In genomic region chr5:10932426-10932825, GRCh38 we compare ENCODE assay signal across 19 cellular contexts.
DNase-seq lines count a peak whose midpoint lies in the region; ATAC-seq, FAIRE-seq and TF ChIP-seq lines count a peak whose summit lies in the region.
"Had no signal": no experiment of that assay in that cellular context is flagged by ENCODE, and none has a peak within 500 bp of the region (broad histone marks: within the 10 kb centered on the region; RNA-seq: fewer than 3 reads in every experiment).

No MANE protein-coding gene starts in this region.

- H3K27ac Mint-ChIP-seq in GM23338 (no peak overlapping the region), astrocyte (ENCODE audit: unreplicated experiment) (no peak overlapping the region), glutamatergic neuron (ENCODE audit: unreplicated experiment) (peak overlapping the region; percentile 87)
- H3K27ac Mint-ChIP-seq: CD4-positive, alpha-beta memory T cell had no signal

- DNase-seq in GM23338 (ENCODE audit: low spot score) (peak; percentile 6), NCI-H524 treated with DMSO at 0.1 percent for 48 hours (lab: John Stamatoyannopoulos, UW) (peak; percentile 64), astrocyte (ENCODE audit: low read depth) (peak; percentile 63), glutamatergic neuron (no peak), ureter (ENCODE audit: low spot score) (no peak), NCI-H128 (lab: John Stamatoyannopoulos, UW; ENCODE audit: unreplicated experiment) (no peak)
- DNase-seq: BE2C; CD4-positive, alpha-beta memory T cell; DMS79; EL had no signal

- H3K79me2 ChIP-seq in GM23338 (replicated peaks; ENCODE audit: insufficient read depth) (no peaks in the 10 kb centered on the region), astrocyte (ENCODE audit: insufficient read depth, low read length) (no peaks in the 10 kb centered on the region)

- H3K4me1 Mint-ChIP-seq in GM23338 (peaks cover 14% of the 10 kb centered on the region), astrocyte (ENCODE audit: low read depth, unreplicated experiment) (peaks cover 2% of the 10 kb centered on the region), glutamatergic neuron (ENCODE audit: low read depth, unreplicated experiment) (peaks cover 42% of the 10 kb centered on the region)
- H3K4me1 Mint-ChIP-seq: CD4-positive, alpha-beta memory T cell had no signal

- H3K36me3 Mint-ChIP-seq in GM23338 (ENCODE audit: low read depth) (no peaks in the 10 kb centered on the region), astrocyte (ENCODE audit: low read depth, unreplicated experiment) (no peaks in the 10 kb centered on the region), glutamatergic neuron (ENCODE audit: unreplicated experiment) (peaks cover 7% of the 10 kb centered on the region)

- FAIRE-seq in astrocyte (lab: Jason Lieb, UNC), result no peak
- FAIRE-seq: A549, G401.6, GM12892, GM19239, H54 had no signal

- no peaks in the 10 kb centered on the region for H3K36me3 ChIP-seq in GM23338 (ENCODE audit: insufficient read depth)
- no peaks in the 10 kb centered on the region for H3K36me3 ChIP-seq in astrocyte (ENCODE audit: insufficient read depth, low read length)
- H3K36me3 ChIP-seq: BE2C had no signal

- H3K9me3 Mint-ChIP-seq in GM23338 (peaks cover 6% of the 10 kb centered on the region; the same call in 1 of the 3 replicates), astrocyte (ENCODE audit: unreplicated experiment) (peaks cover 5% of the 10 kb centered on the region), glutamatergic neuron (ENCODE audit: unreplicated experiment) (peaks cover 4% of the 10 kb centered on the region)

- H3K4me3 ChIP-seq in GM23338 (no peak overlapping the region), astrocyte (ENCODE audit: insufficient read depth, low read depth, low read length) (no peak overlapping the region)
- H3K4me3 ChIP-seq: A549 had no signal

- H3K4me3 Mint-ChIP-seq in GM23338, result no peak overlapping the region
- no peak overlapping the region for H3K4me3 Mint-ChIP-seq in astrocyte (ENCODE audit: unreplicated experiment)
- peak overlapping the region; percentile 6 for H3K4me3 Mint-ChIP-seq in glutamatergic neuron (ENCODE audit: unreplicated experiment)
- H3K4me3 Mint-ChIP-seq: CD4-positive, alpha-beta memory T cell had no signal

- H3K27me3 ChIP-seq in GM23338 (ENCODE audit: insufficient read depth) (no peaks in the 10 kb centered on the region), astrocyte (ENCODE audit: insufficient read depth, low read length) (peaks cover 5% of the 10 kb centered on the region)
- H3K27me3 ChIP-seq: BE2C had no signal

- H2AFZ ChIP-seq in GM23338, result no peak overlapping the region
- no peak overlapping the region for H2AFZ ChIP-seq in astrocyte (ENCODE audit: low read depth, low read length)

- H4K20me1 ChIP-seq in GM23338 (replicated peaks; ENCODE audit: insufficient read depth), result no peaks in the 10 kb centered on the region
- no peaks in the 10 kb centered on the region for H4K20me1 ChIP-seq in astrocyte (ENCODE audit: insufficient read depth, low read length)

- H3K9ac ChIP-seq in astrocyte (ENCODE audit: low read length), result no peak overlapping the region

- no peak for TF ChIP-seq CTCF in GM23338 (conservative IDR thresholded peaks at IDR 0.05; ENCODE audit: low read depth in 2 of 2)
- no peak for TF ChIP-seq CTCF in astrocyte (IDR thresholded peaks at IDR 0.05; ENCODE audit: insufficient read depth, low read depth, low read length)
- TF ChIP-seq CTCF in glutamatergic neuron (IDR thresholded peaks at IDR 0.05; ENCODE audit: partially characterized antibody, unreplicated experiment), result no peak

- peaks cover 8% of the 10 kb centered on the region; the same call in 1 of the 2 replicates for H3K9me2 ChIP-seq in GM23338 (ENCODE audit: insufficient read depth)

- H3K27me3 Mint-ChIP-seq in GM23338 (ENCODE audit: insufficient read depth, low read depth, poor library complexity), result peaks cover 2% of the 10 kb centered on the region
- peaks cover 8% of the 10 kb centered on the region for H3K27me3 Mint-ChIP-seq in astrocyte (ENCODE audit: low read depth, unreplicated experiment)
- no peaks in the 10 kb centered on the region for H3K27me3 Mint-ChIP-seq in glutamatergic neuron (ENCODE audit: unreplicated experiment)

- no peaks in the 10 kb centered on the region for H3K9me3 ChIP-seq in astrocyte (ENCODE audit: insufficient read depth, low read depth, low read length)
- H3K9me3 ChIP-seq: BE2C had no signal

- H3K4me1 ChIP-seq in GM23338 (ENCODE audit: insufficient read depth), result no peaks in the 10 kb centered on the region; the same call in 1 of the 2 replicates
- H3K4me1 ChIP-seq in astrocyte (ENCODE audit: insufficient read depth, low read length), result no peaks in the 10 kb centered on the region
- H3K4me1 ChIP-seq: A549, BE2C had no signal

- H3F3A ChIP-seq in GM23338 (replicated peaks; ENCODE audit: low read depth), result no peaks in the 10 kb centered on the region

- no peak; the same call in 2 of the 3 replicates for ATAC-seq in GM23338
- ATAC-seq in GM21528 (IDR thresholded peaks at IDR 0.05; ENCODE audit: low FRiP score, unreplicated experiment), result no peak
- ATAC-seq in GM18519 (IDR thresholded peaks at IDR 0.05; ENCODE audit: low FRiP score, unreplicated experiment), result no peak
- ATAC-seq: A549, HCT116 had no signal

- no peak overlapping the region for H3K27ac ChIP-seq in GM23338 (ENCODE audit: low read depth)
- no peak overlapping the region for H3K27ac ChIP-seq in astrocyte (ENCODE audit: low read depth, low read length)
- H3K27ac ChIP-seq: A549, C4-2B had no signal

- H3K4me2 ChIP-seq in GM23338, result no peak overlapping the region
- H3K4me2 ChIP-seq in astrocyte (ENCODE audit: low read length), result no peak overlapping the region
- H3K4me2 ChIP-seq: A549 had no signal

TF ChIP-seq in GM23338, 12 proteins besides CTCF, POLR2A, EP300 and RAD21 (continues in another document):
- TF ChIP-seq ETS1 (IDR thresholded peaks at IDR 0.05), result no peak
- TF ChIP-seq ZNF462 (CRISPR knock-in tag; IDR thresholded peaks at IDR 0.05), result no peak
- no peak for TF ChIP-seq ZNF331 (CRISPR knock-in tag; IDR thresholded peaks at IDR 0.05; ENCODE audit: low read depth)

Comparison
In these comparisons a context has a peak if more than half of its experiments do, and no peak if none do; other contexts are left out.
1. DNase-seq: peak in GM23338 (single experiment), NCI-H524 treated with DMSO at 0.1 percent for 48 hours (single experiment) and astrocyte (single experiment); none in glutamatergic neuron (single experiment), ureter (single experiment) and NCI-H128 (single experiment).